Comparison of ENCODE assay signal across 1 cellular context in the genomic region with DNA sequence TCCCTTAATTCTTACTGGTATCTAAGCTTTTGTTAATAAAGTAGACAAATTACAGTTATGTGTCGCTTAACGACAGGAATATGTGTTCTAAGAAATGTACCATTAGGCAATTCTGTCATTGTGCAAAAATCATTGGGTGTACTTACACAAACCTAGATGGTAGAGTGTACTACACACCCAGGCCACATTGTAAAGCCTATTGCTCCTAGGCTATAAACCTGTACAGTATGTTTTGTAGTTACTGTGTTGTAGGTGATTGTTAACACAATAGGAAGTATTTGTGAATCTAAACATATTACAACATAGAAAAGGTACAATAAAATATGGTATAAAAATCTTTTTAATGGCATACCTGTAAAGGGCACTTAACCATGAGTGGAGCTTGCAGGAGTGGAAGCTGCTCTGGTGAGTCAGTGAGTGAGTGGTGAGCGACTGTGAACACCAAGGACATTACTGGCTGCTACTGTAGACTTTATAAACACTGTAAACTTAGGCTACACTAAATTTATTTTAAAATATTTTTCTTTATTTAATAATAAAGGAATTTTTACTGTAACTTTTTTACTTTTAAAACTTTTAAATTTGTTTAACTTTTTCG.
TF ChIP-seq lines count a peak whose summit lies in the region.

No MANE protein-coding gene starts in this region.

TF ChIP-seq in IMR-90, 13 proteins besides CTCF, POLR2A, EP300 and RAD21:
- TF ChIP-seq MXI1 (IDR thresholded peaks at IDR 0.05; ENCODE audit: borderline replicate concordance, low read depth, low read length) (no peak), SMC3 (IDR thresholded peaks at IDR 0.05; ENCODE audit: low read depth, low read length) (no peak), BHLHE40 (IDR thresholded peaks at IDR 0.05; ENCODE audit: low read depth, low read length) (no peak), USF2 (IDR thresholded peaks at IDR 0.05; ENCODE audit: low read depth, low read length) (no peak)
